Comparison of ENCODE assay signal across 9 cellular contexts in the genomic region with DNA sequence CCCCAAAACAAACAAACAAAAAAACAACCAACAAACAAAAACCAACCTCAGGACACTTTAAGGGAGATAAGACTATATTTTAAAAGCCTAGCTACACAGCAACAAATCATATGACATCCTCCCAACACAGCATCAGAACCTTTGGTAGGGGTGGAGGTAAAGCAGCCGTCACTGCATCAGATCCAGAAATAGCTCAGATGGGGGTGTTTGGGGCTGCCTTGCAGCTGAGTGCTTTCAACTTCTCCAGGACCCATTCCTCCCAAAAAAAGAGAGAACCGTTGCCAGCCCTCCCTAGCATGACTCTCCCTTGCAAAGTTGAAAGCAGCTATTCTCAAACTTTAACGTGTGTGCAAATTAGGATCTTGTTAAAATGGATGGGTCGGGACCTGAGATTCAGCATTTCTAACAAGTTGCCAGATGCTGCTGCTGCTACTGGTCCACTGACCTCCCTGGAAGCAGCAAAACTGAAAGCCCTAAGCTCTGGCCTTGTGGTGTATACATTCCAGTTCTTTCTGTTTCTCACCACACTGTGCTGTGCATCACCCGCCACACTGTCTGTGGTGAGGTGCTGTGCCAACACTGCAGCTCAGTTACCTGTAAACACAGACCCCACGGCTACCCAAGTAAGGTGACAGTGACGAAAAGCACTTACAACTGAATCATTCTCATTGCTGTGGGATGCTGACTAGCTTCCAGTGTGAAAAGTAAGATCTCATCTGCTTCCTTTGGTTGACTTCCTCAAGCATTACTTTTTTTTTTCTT. TPM values are rescaled to one million over a fixed set of nuclear protein-coding genes. Genes with fewer than 3 reads are reported as not detected.
DNase-seq lines count a peak whose midpoint lies in the region; ATAC-seq and TF ChIP-seq lines count a peak whose summit lies in the region.
"Had no signal": no experiment of that assay in that cellular context is flagged by ENCODE, and none has a peak within 500 bp of the region (broad histone marks: within the 10 kb centered on the region; RNA-seq: fewer than 3 reads in every experiment).

No MANE protein-coding gene starts in this region.

- no peaks in the 10 kb centered on the region for H3K27me3 ChIP-seq in mucosa of rectum (ENCODE audit: control insufficient read depth in 2 of 2, insufficient read depth in 2 of 2, low read length in 2 of 2)

- peak overlapping the region; percentile 55 to 63 for H3K27ac ChIP-seq in mucosa of rectum (ENCODE audit: low read depth in 2 of 2, low read length in 2 of 2)
- H3K27ac ChIP-seq: C4-2B had no signal

- ATAC-seq in GM21381 (IDR thresholded peaks at IDR 0.05; ENCODE audit: unreplicated experiment), result peak; percentile 65

- H3K4me3 ChIP-seq in AG10803 (ENCODE audit: low read length) (no peak overlapping the region), mucosa of rectum (ENCODE audit: low read length in 2 of 2) (peak overlapping the region in 1 of 2 donors; percentile 39)
- H3K4me3 ChIP-seq in Jurkat, Clone E6-1 (ENCODE audit: low read length), result no peak overlapping the region

- peak overlapping the region in 1 of 2 donors; percentile 5 for H3K9ac ChIP-seq in mucosa of rectum (ENCODE audit: low read depth in 1 of 2, low read length in 2 of 2)

- peaks cover 22 to 37% of the 10 kb centered on the region in 2 donors for H3K4me1 ChIP-seq in mucosa of rectum (ENCODE audit: control insufficient read depth in 2 of 2, insufficient read depth in 2 of 2, low read length in 2 of 2)

- DNase-seq in AG10803 (ENCODE audit: low read depth), result peak; percentile 6
- peak; percentile 79 for DNase-seq in Jurkat, Clone E6-1 (ENCODE audit: low read depth, low spot score)
- DNase-seq in activated CD8-positive, alpha-beta memory T cell treated with anti-CD3 and anti-CD28 coated beads, Interleukin-2, amount 50 U/mL, for 4 hours, result peak; percentile 78
- DNase-seq in NCI-H1436 (lab: John Stamatoyannopoulos, UW), result no peak
- DNase-seq in NCI-H1048 (lab: John Stamatoyannopoulos, UW), result no peak
- no peak for DNase-seq in NCI-H1105 treated with DMSO at 0.1 percent for 48 hours (lab: John Stamatoyannopoulos, UW)

- no peak for TF ChIP-seq CTCF in AG10803 (conservative IDR thresholded peaks at IDR 0.05; ENCODE audit: low read length)

- H3K36me3 ChIP-seq in mucosa of rectum (ENCODE audit: control insufficient read depth in 2 of 2, insufficient read depth in 2 of 2, low read length in 2 of 2), result peaks cover 0 to 12% of the 10 kb centered on the region in 2 donors

- H3K9me3 ChIP-seq in mucosa of rectum (ENCODE audit: control insufficient read depth in 2 of 2, low read length in 2 of 2), result no peaks in the 10 kb centered on the region

RNA-seq across cellular contexts. Expression of gene SLC38A1, which starts 54.0 kb away (rescaled TPM):
- polyA plus RNA-seq in Jurkat, Clone E6-1 (2012; ENCODE audit: insufficient read depth, insufficient read length), result 54.0 TPM

Comparison
In these comparisons a context has a peak if more than half of its experiments do, and no peak if none do; other contexts are left out.
1. DNase-seq: peak in AG10803 (single experiment), Jurkat, Clone E6-1 (single experiment) and activated CD8-positive, alpha-beta memory T cell treated with anti-CD3 and anti-CD28 coated beads, Interleukin-2, amount 50 U/mL, for 4 hours (single experiment); none in NCI-H1436 (single experiment), NCI-H1048 (single experiment) and NCI-H1105 treated with DMSO at 0.1 percent for 48 hours (single experiment).